Comparison of ENCODE assay signal across 12 cellular contexts in the genomic region with DNA sequence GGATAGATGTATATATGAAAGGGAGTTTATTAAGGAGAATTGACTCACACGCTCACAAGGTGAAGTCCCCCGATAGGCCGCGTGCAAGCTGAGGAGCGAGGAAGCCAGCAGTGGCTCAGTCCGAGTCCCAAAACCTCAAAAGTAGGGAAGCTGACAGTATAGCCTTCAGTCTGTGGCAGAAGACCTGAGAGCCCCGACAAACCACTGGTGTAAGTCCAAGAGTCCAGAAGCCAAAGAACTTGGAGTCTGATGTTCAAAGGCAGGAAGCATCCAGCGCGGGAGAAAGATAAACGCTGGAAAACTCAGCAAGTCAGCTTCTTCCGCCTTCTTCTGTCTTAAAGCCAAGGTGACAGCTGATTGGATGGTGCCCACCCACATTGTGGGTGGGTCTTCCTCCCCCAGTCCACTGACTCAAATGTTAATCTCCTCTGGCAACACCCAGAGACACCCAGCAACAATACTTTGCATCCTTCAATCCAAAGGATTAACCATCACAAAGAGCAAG.
DNase-seq lines count a peak whose midpoint lies in the region; ATAC-seq and TF ChIP-seq lines count a peak whose summit lies in the region.
"Had no signal": no experiment of that assay in that cellular context is flagged by ENCODE, and none has a peak within 500 bp of the region (broad histone marks: within the 10 kb centered on the region; RNA-seq: fewer than 3 reads in every experiment).

No MANE protein-coding gene starts in this region.

- peaks cover 3% of the 10 kb centered on the region for H3K9me3 ChIP-seq in T-helper 17 cell (ENCODE audit: control insufficient read depth, low read length, poor library complexity, severe bottlenecking)
- H3K9me3 ChIP-seq: SJCRH30 had no signal

- no peaks in the 10 kb centered on the region for H3K36me3 Mint-ChIP-seq in nephron progenitor cell (ENCODE audit: low read depth)
- peaks cover 3% of the 10 kb centered on the region for H3K36me3 Mint-ChIP-seq in T-helper 17 cell (ENCODE audit: low read depth)

- H3K27me3 Mint-ChIP-seq in nephron progenitor cell (ENCODE audit: low read depth, poor library complexity) (no peaks in the 10 kb centered on the region), T-helper 17 cell (no peaks in the 10 kb centered on the region)

- intact Hi-C loops in left cardiac atrium (cut with DNase I), result no loop called here

- H3K4me3 Mint-ChIP-seq in nephron progenitor cell (peak overlapping the region; percentile 66), T-helper 17 cell (no peak overlapping the region)

- DNase-seq in choroid plexus epithelial cell (ENCODE audit: low read depth) (peak; percentile 63), nephron progenitor cell (no peak), T-helper 17 cell (no peak), kidney glomerular epithelial cell (lab: John Stamatoyannopoulos, UW) (no peak), medulla oblongata (ENCODE audit: extremely low spot score) (no peak), left cardiac atrium (no peak)
- DNase-seq: activated CD8-positive, alpha-beta memory T cell treated with anti-CD3 and anti-CD28 coated beads, Interleukin-2, amount 50 U/mL, for 48 hours; NCI-H2029 treated with DMSO at 0.1 percent for 48 hours; SJCRH30 had no signal

- H3K4me1 Mint-ChIP-seq in nephron progenitor cell, result no peaks in the 10 kb centered on the region
- no peaks in the 10 kb centered on the region for H3K4me1 Mint-ChIP-seq in T-helper 17 cell

- ATAC-seq in HG03460 (IDR thresholded peaks at IDR 0.05; ENCODE audit: unreplicated experiment) (peak; percentile 65), T-helper 17 cell (no peak), left cardiac atrium (no peak)

- H3K27ac Mint-ChIP-seq in nephron progenitor cell, result no peak overlapping the region
- H3K27ac Mint-ChIP-seq in T-helper 17 cell, result no peak overlapping the region

- no peak for TF ChIP-seq CTCF in choroid plexus epithelial cell (conservative IDR thresholded peaks at IDR 0.05; ENCODE audit: low read depth, low read length)
- no peak for TF ChIP-seq CTCF in nephron progenitor cell (IDR thresholded peaks at IDR 0.05)

- peaks cover 19% of the 10 kb centered on the region for H3K9me3 Mint-ChIP-seq in nephron progenitor cell

- H3K4me3 ChIP-seq in GM08714 (ENCODE audit: low read length), result peak overlapping the region; percentile 48; the same call in 1 of the 2 replicates
- peak overlapping the region; percentile 53 for H3K4me3 ChIP-seq in choroid plexus epithelial cell (ENCODE audit: low read depth, low read length)
- H3K4me3 ChIP-seq: lung, SJCRH30 had no signal
